Comparison of ENCODE assay signal across 9 cellular contexts in the genomic region with DNA sequence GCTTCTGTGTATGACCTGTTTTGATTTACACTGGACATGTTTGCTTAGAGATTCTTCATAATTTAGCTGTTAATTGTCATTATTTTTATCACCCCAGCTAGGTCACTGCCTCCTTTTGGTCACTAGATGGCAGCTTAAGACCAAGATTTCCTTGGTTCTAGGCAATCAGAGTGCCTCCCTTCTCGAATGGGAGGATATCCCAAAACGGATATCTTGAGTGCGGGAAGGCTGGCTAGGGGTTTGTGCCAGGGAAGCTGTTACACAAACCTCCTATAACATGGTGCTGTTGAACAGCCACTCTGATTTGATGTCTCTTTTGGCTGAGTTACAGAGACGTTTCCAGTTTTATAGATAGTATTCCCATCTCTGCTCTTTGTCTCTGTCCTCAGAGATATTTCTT.
DNase-seq lines count a peak whose midpoint lies in the region; ATAC-seq and TF ChIP-seq lines count a peak whose summit lies in the region.
"Had no signal": no experiment of that assay in that cellular context is flagged by ENCODE, and none has a peak within 500 bp of the region (broad histone marks: within the 10 kb centered on the region; RNA-seq: fewer than 3 reads in every experiment).

No MANE protein-coding gene starts in this region.

- H3K27me3 Mint-ChIP-seq in neural crest cell (ENCODE audit: low read depth), result no peaks in the 10 kb centered on the region

- H3K27me3 ChIP-seq in AG04450 (ENCODE audit: control insufficient read depth, insufficient read depth, low read length), result no peaks in the 10 kb centered on the region
- H3K27me3 ChIP-seq: SJSA1 had no signal

- no peak overlapping the region for H3K4me3 ChIP-seq in AG04450 (ENCODE audit: low read depth, low read length)
- H3K4me3 ChIP-seq: SJSA1 had no signal

- H3K4me1 Mint-ChIP-seq in neural crest cell, result no peaks in the 10 kb centered on the region

- H3K36me3 Mint-ChIP-seq in neural crest cell (ENCODE audit: low read depth), result peaks cover 2% of the 10 kb centered on the region

- no peaks in the 10 kb centered on the region for H3K9me3 ChIP-seq in AG04450 (ENCODE audit: control insufficient read depth, insufficient read depth, low read length)
- H3K9me3 ChIP-seq: SJSA1 had no signal

- POLR2A ChIA-PET in AG04450 (lab: Yijun Ruan, JAX), result no interaction called here

- TF ChIP-seq CTCF in AG04450 (IDR thresholded peaks at IDR 0.05; ENCODE audit: low read depth, low read length) (peak; percentile 77), neural crest cell (conservative IDR thresholded peaks at IDR 0.05) (peak; percentile 89)

- no peak overlapping the region for H3K27ac ChIP-seq in AG04450 (ENCODE audit: low read depth, low read length)
- H3K27ac ChIP-seq: SJSA1 had no signal

- ATAC-seq in GM21786 (IDR thresholded peaks at IDR 0.05; ENCODE audit: unreplicated experiment), result peak; percentile 92
- ATAC-seq in activated CD4-positive, CD25-positive, alpha-beta regulatory T cell treated with anti-CD3 and anti-CD28 coated beads, Interleukin-2, amount 50 U/mL, for 24 hours, result no peak

- no peak for TF ChIP-seq POLR2A in erythroblast (IDR thresholded peaks at IDR 0.05; ENCODE audit: low read length)

- no peak for DNase-seq in AG04450 (ENCODE audit: low read depth, low spot score)
- peak; percentile 15 for DNase-seq in GDM1 (lab: John Stamatoyannopoulos, UW)
- peak; percentile 7 for DNase-seq in HuH-7 (ENCODE audit: low spot score)
- DNase-seq in RPMI7951 (ENCODE audit: low read depth), result peak; percentile 27
- DNase-seq in erythroblast (lab: John Stamatoyannopoulos, UW), result peak; percentile 12 to 44
- peak; percentile 33 for DNase-seq in neural crest cell (ENCODE audit: low read depth, low spot score)

- H3K27ac Mint-ChIP-seq in neural crest cell (ENCODE audit: unreplicated experiment), result no peak overlapping the region

- CTCF ChIA-PET in AG04450 (lab: Charles Lee), result interaction anchor here (0.7 to 3.6 kb wide), 24 partner anchors 10 to 1994 kb away, joined by 3 to 31 read pairs (median 4); no protein-coding TSS in a partner anchor

- no peak overlapping the region for H3K4me3 Mint-ChIP-seq in neural crest cell

- peaks cover 1% of the 10 kb centered on the region for H3K9me3 Mint-ChIP-seq in neural crest cell
